In the genomic region with DNA sequence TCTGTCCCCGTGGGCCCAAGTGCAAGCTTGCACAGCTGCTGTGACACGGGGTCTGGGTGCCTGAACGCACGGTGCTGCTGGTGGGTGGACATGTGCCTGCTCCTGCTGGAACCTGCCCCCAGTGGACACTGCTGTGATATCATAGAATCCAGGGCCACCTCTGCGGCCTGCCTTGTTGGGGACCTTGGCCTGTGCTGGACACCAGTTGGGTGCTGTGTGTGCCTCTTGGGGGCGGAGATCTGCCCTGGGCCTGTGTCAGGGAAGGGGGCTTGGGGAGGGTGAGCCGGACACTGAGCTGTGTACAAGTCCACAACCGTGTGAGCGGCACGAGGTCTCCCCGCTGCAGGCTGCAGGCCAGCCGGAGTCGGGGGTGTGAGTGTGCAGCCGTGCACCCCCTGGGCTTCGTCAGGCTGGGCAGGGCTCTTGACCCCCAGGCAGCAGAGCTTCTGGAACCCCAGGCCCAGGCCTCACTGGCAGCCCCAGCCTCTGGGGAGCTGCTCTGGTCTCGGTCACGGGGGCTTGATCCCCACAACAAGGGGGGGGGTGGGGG, we compare ENCODE assay signal across 23 cellular contexts. TPM values are rescaled to one million over a fixed set of nuclear protein-coding genes. Genes with fewer than 3 reads are reported as not detected.
A peak's percentile ranks its signal among the peaks of the same experiment; 100 is the strongest.
DNase-seq lines count a peak whose midpoint lies in the region; ATAC-seq, FAIRE-seq and TF ChIP-seq lines count a peak whose summit lies in the region.
"Had no signal": no experiment of that assay in that cellular context is flagged by ENCODE, and none has a peak within 500 bp of the region (broad histone marks: within the 10 kb centered on the region; RNA-seq: fewer than 3 reads in every experiment).

No MANE protein-coding gene starts in this region.

- TF ChIP-seq POLR2A in K562 (conservative IDR thresholded peaks at IDR 0.05), result no peak
- TF ChIP-seq POLR2A in heart left ventricle (IDR thresholded peaks at IDR 0.05), result no peak

- H3K27me3 Mint-ChIP-seq in Caco-2 (ENCODE audit: insufficient read depth, unreplicated experiment), result no peaks in the 10 kb centered on the region
- peaks cover 30% of the 10 kb centered on the region for H3K27me3 Mint-ChIP-seq in glutamatergic neuron (ENCODE audit: unreplicated experiment)

- H3K9me3 ChIP-seq in BLaER1 treated with 17β-estradiol and CSF1 and Interleukin-3, amounts not matched to agents 10 nM and 100 nM (replicated peaks in 1 of 11), result no peaks in the 10 kb centered on the region
- H3K9me3 ChIP-seq in Caco-2 (no peaks in the 10 kb centered on the region), K562 (replicated peaks; ENCODE audit: control insufficient read depth, insufficient read depth, low read depth, low read length) (no peaks in the 10 kb centered on the region), heart left ventricle (no peaks in the 10 kb centered on the region)
- H3K9me3 ChIP-seq: BE2C had no signal

- H3K4me1 Mint-ChIP-seq in Caco-2 (ENCODE audit: low read depth, unreplicated experiment), result peaks cover 24% of the 10 kb centered on the region
- peaks cover 28% of the 10 kb centered on the region for H3K4me1 Mint-ChIP-seq in glutamatergic neuron (ENCODE audit: low read depth, unreplicated experiment)

- CTCF ChIA-PET in Caco-2 (lab: Charles Lee), result interaction anchor here (0.5 to 1.2 kb wide), 2 partner anchors 9 to 32 kb away, joined by 3 read pairs; no protein-coding TSS in a partner anchor
- CTCF ChIA-PET in K562 (lab: Yijun Ruan, JAX; ENCODE audit: low intra/inter-chr PET ratio), result no interaction called here

- peak in 1 of 2 experiments; percentile 4 for TF ChIP-seq CTCF in Caco-2 (IDR thresholded peaks at IDR 0.05; ENCODE audit: insufficient read depth in 1 of 2, low read depth in 1 of 2, low read length in 1 of 2, severe bottlenecking in 1 of 2, unreplicated experiment in 1 of 2)
- TF ChIP-seq CTCF in K562 (IDR thresholded peaks at IDR 0.05 in 2 of 3, conservative IDR thresholded peaks at IDR 0.05 in 1 of 3; ENCODE audit: insufficient read depth in 2 of 3, low read depth in 1 of 3, low read length in 3 of 3), result 0 out of 6 replicates have a peak, but pooled peaks of 1 of the 3 experiments have one; percentile 14
- TF ChIP-seq CTCF in glutamatergic neuron (IDR thresholded peaks at IDR 0.05; ENCODE audit: partially characterized antibody, unreplicated experiment), result no peak
- TF ChIP-seq CTCF in heart left ventricle (IDR thresholded peaks at IDR 0.05), result no peak

- peaks cover 87% of the 10 kb centered on the region for H3K79me2 ChIP-seq in K562 (ENCODE audit: control insufficient read depth, insufficient read depth, low read length)

- peak overlapping the region in 1 of 10 experiments; percentile 10; a peak in 1 of 20 replicates for H3K4me3 ChIP-seq in BLaER1 treated with 17β-estradiol and CSF1 and Interleukin-3, amounts not matched to agents 10 nM and 100 nM
- H3K4me3 ChIP-seq in Caco-2 (ENCODE audit: low read depth, low read length) (no peak overlapping the region), K562 (no peak overlapping the region), heart left ventricle (no peak overlapping the region)
- H3K4me3 ChIP-seq: GM23338 had no signal

- intact Hi-C loops in Caco-2 (cut with micrococcal nuclease; ENCODE audit: unreplicated experiment), result no loop called here
- intact Hi-C loops in K562 (cut with micrococcal nuclease), result no loop called here
- intact Hi-C loops in heart left ventricle (cut with DNase I), result no loop called here

- peaks cover 97 to 100% (median 98%) of the 10 kb centered on the region in 11 experiments for H4K20me1 ChIP-seq in BLaER1 treated with 17β-estradiol and CSF1 and Interleukin-3, amounts not matched to agents 10 nM and 100 nM
- peaks cover 60% of the 10 kb centered on the region for H4K20me1 ChIP-seq in K562 (replicated peaks; ENCODE audit: control insufficient read depth, insufficient read depth, low read length)

- H3K4me2 ChIP-seq in BLaER1 treated with 17β-estradiol and CSF1 and Interleukin-3, amounts not matched to agents 10 nM and 100 nM, result peak overlapping the region in 9 of 11 experiments; percentile 72 to 99 (median 90); a peak in 18 of 22 replicates
- no peak overlapping the region for H3K4me2 ChIP-seq in K562 (ENCODE audit: insufficient read depth, low read length)
- H3K4me2 ChIP-seq: GM23338, KMS-11 had no signal

- 92% methylated on average over 14 of the region's 17 CpGs for WGBS in K562 (ENCODE audit: insufficient coverage, low coverage, missing lambda C conversion rate)
- 91 to 95% (median 92%) methylated on average over 5 to 17 of the region's 17 CpGs for WGBS in heart left ventricle, 4 donors

- TF ChIP-seq RAD21 in K562 (CRISPR knock-in tag; conservative IDR thresholded peaks at IDR 0.05 in 1 of 2, IDR thresholded peaks at IDR 0.05 in 1 of 2), result no peak

- H3K36me3 Mint-ChIP-seq in Caco-2 (ENCODE audit: insufficient read depth, unreplicated experiment), result peaks cover 74% of the 10 kb centered on the region
- no peaks in the 10 kb centered on the region for H3K36me3 Mint-ChIP-seq in glutamatergic neuron (ENCODE audit: unreplicated experiment)

- H2AFZ ChIP-seq in K562 (ENCODE audit: low read depth, low read length), result no peak overlapping the region
- H2AFZ ChIP-seq: GM23338 had no signal

- H3K4me3 Mint-ChIP-seq in Caco-2 (ENCODE audit: unreplicated experiment) (peak overlapping the region; percentile 39), glutamatergic neuron (ENCODE audit: unreplicated experiment) (peak overlapping the region; percentile 30)
- H3K4me3 Mint-ChIP-seq: CD8-positive, alpha-beta T cell; GM23338; HFFc6 had no signal

- H3K9me1 ChIP-seq in K562 (ENCODE audit: control insufficient read depth, insufficient read depth, low read length), result peaks cover 15% of the 10 kb centered on the region

- peaks cover 74 to 100% (median 98%) of the 10 kb centered on the region in 10 experiments for H3K4me1 ChIP-seq in BLaER1 treated with 17β-estradiol and CSF1 and Interleukin-3, amounts not matched to agents 10 nM and 100 nM
- H3K4me1 ChIP-seq in Caco-2 (peaks cover 28% of the 10 kb centered on the region), K562 (replicated peaks in 1 of 2; ENCODE audit: control insufficient read depth in 2 of 2, insufficient read depth in 2 of 2, low read length in 2 of 2) (peaks cover 0 to 88% of the 10 kb centered on the region in 2 experiments; a peak in 3 of 5 replicates), heart left ventricle (peaks cover 0 to 37% (median 12%) of the 10 kb centered on the region in 12 donors)

- ATAC-seq in K562, result no peak
- no peak for ATAC-seq in heart left ventricle
- ATAC-seq: CD8-positive, alpha-beta T cell; GM23338 had no signal

- POLR2A ChIA-PET in Caco-2 (lab: Charles Lee), result no interaction called here
- POLR2A ChIA-PET in K562 (lab: Yijun Ruan, JAX), result interaction anchor here (0.5 to 0.6 kb wide), 2 partner anchors 27 to 635 kb away, joined by 3 read pairs; no protein-coding TSS in a partner anchor

- TF ChIP-seq EP300 in K562 (IDR thresholded peaks at IDR 0.05; ENCODE audit: low read length), result no peak

- no peaks in the 10 kb centered on the region for H3K9me3 Mint-ChIP-seq in Caco-2 (ENCODE audit: unreplicated experiment)
- H3K9me3 Mint-ChIP-seq in glutamatergic neuron (ENCODE audit: unreplicated experiment), result peaks cover 28% of the 10 kb centered on the region
- H3K9me3 Mint-ChIP-seq: CD8-positive, alpha-beta T cell; GM23338; HFFc6 had no signal

- H3K27ac Mint-ChIP-seq in Caco-2 (ENCODE audit: unreplicated experiment), result no peak overlapping the region
- peak overlapping the region; percentile 85 for H3K27ac Mint-ChIP-seq in glutamatergic neuron (ENCODE audit: unreplicated experiment)
- H3K27ac Mint-ChIP-seq: CD8-positive, alpha-beta T cell; GM23338; HFFc6 had no signal

- FAIRE-seq in K562 (lab: Jason Lieb, UNC), result no peak
- FAIRE-seq: A204.1, GM12892, GM18507, H54 had no signal

- H3K36me3 ChIP-seq in BLaER1 treated with 17β-estradiol and CSF1 and Interleukin-3, amounts not matched to agents 10 nM and 100 nM, result peaks cover 0 to 31% (median 14%) of the 10 kb centered on the region in 11 experiments; a peak in 13 of 22 replicates
- H3K36me3 ChIP-seq in Caco-2 (ENCODE audit: control insufficient read depth, insufficient read depth, low read length) (peaks cover 6% of the 10 kb centered on the region), K562 (ENCODE audit: control insufficient read depth, insufficient read depth, low read length) (peaks cover 96% of the 10 kb centered on the region), heart left ventricle (peaks cover 0 to 23% (median 12%) of the 10 kb centered on the region in 9 donors)

- no peak overlapping the region for H3K27ac ChIP-seq in BLaER1 treated with 17β-estradiol and CSF1 and Interleukin-3, amounts not matched to agents 10 nM and 100 nM
- H3K27ac ChIP-seq in K562 (ENCODE audit: extremely low read depth, low read depth, low read length), result no peak overlapping the region
- no peak overlapping the region for H3K27ac ChIP-seq in heart left ventricle
- H3K27ac ChIP-seq: HL-60, KMS-11 had no signal

- BruUV-seq in Caco-2 (replicated peaks; lab: Mats Ljungman, UMichigan) (no TSS peak), K562 (replicated peaks; lab: Mats Ljungman, UMichigan) (no TSS peak)

- DNase-seq in Caco-2, result no peak
- no peak for DNase-seq in K562 (ENCODE audit: extremely low read depth in 1 of 4, low spot score in 3 of 4)
- no peak for DNase-seq in glutamatergic neuron
- DNase-seq in HuH-7.5 (ENCODE audit: low spot score), result no peak
- no peak for DNase-seq in heart left ventricle
- no peak for DNase-seq in SHP77 treated with DMSO at 0.1 percent for 48 hours (lab: John Stamatoyannopoulos, UW)
- DNase-seq in mesenteric fat pad (ENCODE audit: low spot score), result no peak
- DNase-seq: ACHN; BE2C; CD8-positive, alpha-beta T cell; DMS 273 treated with DMSO at 0.1 percent for 48 hours; DMS79; GDM1; HCEC 1CT; HFFc6 had no signal

- in situ Hi-C loops in K562 (cut with MboI), result no loop called here

- no peak overlapping the region for H3K9ac ChIP-seq in BLaER1 treated with 17β-estradiol and CSF1 and Interleukin-3, amounts not matched to agents 10 nM and 100 nM
- peak overlapping the region in 1 of 2 experiments; percentile 52; a peak in 1 of 4 replicates for H3K9ac ChIP-seq in K562 (ENCODE audit: insufficient read depth in 1 of 2, low read depth in 2 of 2, low read length in 2 of 2)
- H3K9ac ChIP-seq: KMS-11 had no signal

- peaks cover 0 to 53% (median 0%) of the 10 kb centered on the region in 11 experiments; a peak in 8 of 22 replicates for H3K27me3 ChIP-seq in BLaER1 treated with 17β-estradiol and CSF1 and Interleukin-3, amounts not matched to agents 10 nM and 100 nM
- H3K27me3 ChIP-seq in Caco-2 (replicated peaks; ENCODE audit: control insufficient read depth, insufficient read depth, low read length), result no peaks in the 10 kb centered on the region
- H3K27me3 ChIP-seq in K562 (ENCODE audit: control insufficient read depth in 2 of 2, insufficient read depth in 2 of 2, low read length in 2 of 2), result no peaks in the 10 kb centered on the region
- no peaks in the 10 kb centered on the region for H3K27me3 ChIP-seq in heart left ventricle
- H3K27me3 ChIP-seq: BE2C had no signal

RNA-seq across cellular contexts. Expression of gene GSE1, which starts 33.3 kb away (rescaled TPM):
- total RNA-seq in Caco-2 (2022), result 140 and 142 TPM in 2 replicates
- 692 and 1,066 TPM in 2 replicates for total RNA-seq in K562 (2011; cell fraction: chromatin; rRNA removed; ENCODE audit: low replicate concordance)
- total RNA-seq in K562 (2011; cell fraction: nucleolus; rRNA removed), result 409 and 435 TPM in 2 replicates
- 438 and 467 TPM in 2 replicates for total RNA-seq in K562 (2011; cell fraction: nucleoplasm; rRNA removed)
- total RNA-seq in K562 (2014; rRNA removed), result 89.1 and 104 TPM in 2 replicates
- 40.9 and 41.8 TPM in 2 replicates for total RNA-seq in K562 (2014; rRNA removed; fragmentation: Illumina TruSeq; extraction: Trizol)
- total RNA-seq in K562 (2015; rRNA removed; fragmentation: Illumina TruSeq; extraction: Trizol), result 57.9 and 60.6 TPM in 2 replicates
- total RNA-seq in K562 (2021), result 208 and 244 TPM in 2 replicates
- polyA plus RNA-seq in K562 (2011; rRNA removed), result 54.2 and 64.0 TPM in 2 replicates
- 54.1 and 55.3 TPM in 2 replicates for polyA plus RNA-seq in K562 (2011; cell fraction: cytosol; rRNA removed)
- 210 and 277 TPM in 2 replicates for polyA plus RNA-seq in K562 (2011; cell fraction: nucleus; rRNA removed)
- 113 and 125 TPM in 2 replicates for polyA plus RNA-seq in K562 (2012)
- 116 and 138 TPM in 2 replicates for polyA plus RNA-seq in K562 (2014; fragmentation: Illumina TruSeq; extraction: Trizol)
- 10 to 100 TPM; 12.2 to 15.8 TPM for polyA plus RNA-seq in K562 (2014; fragmentation: Nextera tagmentation; extraction: Ambion mirVana)
- 101 and 116 TPM in 2 replicates for polyA plus RNA-seq in K562 (2014; rRNA removed)
- polyA minus RNA-seq in K562 (2011; rRNA and poly(A)+ RNA removed), result 61.1 and 68.8 TPM in 2 replicates
- 106 and 121 TPM in 2 replicates for polyA minus RNA-seq in K562 (2011; cell fraction: cytosol; rRNA and poly(A)+ RNA removed)
- 117 and 133 TPM in 2 replicates for polyA minus RNA-seq in K562 (2011; cell fraction: nucleus; rRNA and poly(A)+ RNA removed)
- total RNA-seq in glutamatergic neuron (ENCODE audit: unreplicated experiment), result 473 TPM
- total RNA-seq in heart left ventricle, result 10 to 100 TPM; 23.4 to 48.4 (median 38.5) TPM
- polyA plus RNA-seq in heart left ventricle, result 10 to 100 TPM; 18.1 to 35.3 TPM
- total RNA-seq in mesenteric fat pad, result 129 TPM

RNA-seq across cellular contexts. Expression of gene GINS2, which starts 42.3 kb away (rescaled TPM):
- total RNA-seq in Caco-2 (2022) (52.5 and 62.9 TPM in 2 replicates), K562 (2014; rRNA removed) (42.0 and 44.2 TPM in 2 replicates), K562 (2014; rRNA removed; fragmentation: Illumina TruSeq; extraction: Trizol) (43.8 and 47.3 TPM in 2 replicates), K562 (2015; rRNA removed; fragmentation: Illumina TruSeq; extraction: Trizol) (39.4 and 40.4 TPM in 2 replicates), K562 (2021) (57.5 and 61.6 TPM in 2 replicates), glutamatergic neuron (ENCODE audit: unreplicated experiment) (7.1 TPM), heart left ventricle (1 to 10 TPM in 1 of 9 donors, under 1 TPM in 7, not detected in 1; 0.19 to 4.2 (median 0.56) TPM), mesenteric fat pad (0.32 TPM)
- total RNA-seq in K562 (2011; cell fraction: chromatin; rRNA removed; ENCODE audit: low replicate concordance), result 24.8 and 32.7 TPM in 2 replicates
- 24.2 and 24.5 TPM in 2 replicates for total RNA-seq in K562 (2011; cell fraction: nucleolus; rRNA removed)
- 23.2 and 33.3 TPM in 2 replicates for total RNA-seq in K562 (2011; cell fraction: nucleoplasm; rRNA removed)
- polyA plus RNA-seq in K562 (2011; rRNA removed) (38.4 and 44.6 TPM in 2 replicates), K562 (2014; fragmentation: Illumina TruSeq; extraction: Trizol) (41.4 and 49.8 TPM in 2 replicates), K562 (2014; fragmentation: Nextera tagmentation; extraction: Ambion mirVana) (10 to 100 TPM; 61.3 to 76.2 TPM), K562 (2014; rRNA removed) (42.3 and 42.9 TPM in 2 replicates), heart left ventricle (under 1 TPM; 0.15 to 0.36 TPM)
- 27.8 and 34.2 TPM in 2 replicates for polyA plus RNA-seq in K562 (2011; cell fraction: cytosol; rRNA removed)
- polyA plus RNA-seq in K562 (2011; cell fraction: nucleus; rRNA removed), result 15.7 and 20.5 TPM in 2 replicates
- 26.1 and 33.8 TPM in 2 replicates for polyA plus RNA-seq in K562 (2012)
- 25.6 and 28.3 TPM in 2 replicates for polyA minus RNA-seq in K562 (2011; rRNA and poly(A)+ RNA removed)
- polyA minus RNA-seq in K562 (2011; cell fraction: cytosol; rRNA and poly(A)+ RNA removed), result 13.6 and 17.8 TPM in 2 replicates
- polyA minus RNA-seq in K562 (2011; cell fraction: nucleus; rRNA and poly(A)+ RNA removed), result 10.2 and 13.2 TPM in 2 replicates
